Comparison of ENCODE assay signal across 16 cellular contexts in genomic region chrX:44937606-44938005, GRCh38.
DNase-seq lines count a peak whose midpoint lies in the region; ATAC-seq and TF ChIP-seq lines count a peak whose summit lies in the region.
"Had no signal": no experiment of that assay in that cellular context is flagged by ENCODE, and none has a peak within 500 bp of the region (broad histone marks: within the 10 kb centered on the region; RNA-seq: fewer than 3 reads in every experiment).

No MANE protein-coding gene starts in this region.

- H3K27me3 Mint-ChIP-seq in Caco-2 (ENCODE audit: insufficient read depth, unreplicated experiment) = no peaks in the 10 kb centered on the region
- H3K27me3 Mint-ChIP-seq in type B pancreatic cell = no peaks in the 10 kb centered on the region
- H3K27me3 Mint-ChIP-seq: activated CD8-positive, alpha-beta memory T cell treated with anti-CD3 and anti-CD28 coated beads, Interleukin-2, amount 10 ng/mL, durations not matched to agents 7 days and 5 days; activated naive CD8-positive, alpha-beta T cell treated with anti-CD3 and anti-CD28 coated beads, Interleukin-2, amount 10 ng/mL, durations not matched to agents 7 days and 5 days; memory B cell had no signal

- BruUV-seq in Caco-2 (replicated peaks; lab: Mats Ljungman, UMichigan) = no TSS peak

- H3K9me3 ChIP-seq in Caco-2 = no peaks in the 10 kb centered on the region
- H3K9me3 ChIP-seq: esophagus squamous epithelium had no signal

- H3K9me3 Mint-ChIP-seq in Caco-2 (ENCODE audit: unreplicated experiment) (no peaks in the 10 kb centered on the region), type B pancreatic cell (peaks cover 3% of the 10 kb centered on the region)
- H3K9me3 Mint-ChIP-seq: activated naive CD8-positive, alpha-beta T cell treated with anti-CD3 and anti-CD28 coated beads, Interleukin-2, amount 10 ng/mL, durations not matched to agents 7 days and 5 days had no signal

- ATAC-seq in GM18907 (IDR thresholded peaks at IDR 0.05; ENCODE audit: unreplicated experiment) (peak; percentile 90), HG03097 (IDR thresholded peaks at IDR 0.05; ENCODE audit: low FRiP score, unreplicated experiment) (peak; percentile 85)
- ATAC-seq: activated CD8-positive, alpha-beta memory T cell treated with anti-CD3 and anti-CD28 coated beads, Interleukin-2, amount 10 ng/mL, durations not matched to agents 7 days and 5 days had no signal

- TF ChIP-seq CTCF in Caco-2 (IDR thresholded peaks at IDR 0.05; ENCODE audit: insufficient read depth in 1 of 2, low read depth in 1 of 2, low read length in 1 of 2, severe bottlenecking in 1 of 2, unreplicated experiment in 1 of 2) (no peak), type B pancreatic cell (conservative IDR thresholded peaks at IDR 0.05) (no peak)

- CTCF ChIA-PET in Caco-2 (lab: Charles Lee) = no interaction called here

- no peak overlapping the region for H3K4me3 ChIP-seq in Caco-2 (ENCODE audit: low read depth, low read length)
- H3K4me3 ChIP-seq: esophagus squamous epithelium had no signal

- intact Hi-C loops in Caco-2 (cut with micrococcal nuclease; ENCODE audit: unreplicated experiment) = no loop called here

- DNase-seq in ACHN = peak; percentile 76
- peak; percentile 49 for DNase-seq in globus pallidus (ENCODE audit: low spot score)
- DNase-seq in Caco-2 = no peak
- no peak for DNase-seq in type B pancreatic cell (ENCODE audit: extremely low spot score, unreplicated experiment)
- no peak for DNase-seq in COR-L47 (lab: John Stamatoyannopoulos, UW)
- no peak for DNase-seq in iPS-NIHi11 (ENCODE audit: low spot score)
- DNase-seq: activated CD8-positive, alpha-beta memory T cell treated with anti-CD3 and anti-CD28 coated beads, Interleukin-2, amount 10 ng/mL, durations not matched to agents 7 days and 5 days; activated naive CD8-positive, alpha-beta T cell treated with anti-CD3 and anti-CD28 coated beads, Interleukin-2, amount 10 ng/mL, durations not matched to agents 7 days and 5 days; DMS79; esophagus squamous epithelium; NCI-H146; stimulated activated CD4-positive, alpha-beta T cell treated with anti-CD3 and anti-CD28 coated beads, Interleukin-4, amount 100 ng/mL, for 1 hour; stimulated activated naive CD4-positive, alpha-beta T cell treated with Interleukin-2 at 50 U/mL for 16 hours had no signal

- peaks cover 15% of the 10 kb centered on the region for H3K4me1 ChIP-seq in Caco-2

- H3K27me3 ChIP-seq in Caco-2 (replicated peaks; ENCODE audit: control insufficient read depth, insufficient read depth, low read length) = no peaks in the 10 kb centered on the region
- H3K27me3 ChIP-seq: esophagus squamous epithelium had no signal

- H3K4me3 Mint-ChIP-seq in Caco-2 (ENCODE audit: unreplicated experiment) = no peak overlapping the region
- no peak overlapping the region for H3K4me3 Mint-ChIP-seq in type B pancreatic cell
- H3K4me3 Mint-ChIP-seq: activated CD8-positive, alpha-beta memory T cell treated with anti-CD3 and anti-CD28 coated beads, Interleukin-2, amount 10 ng/mL, durations not matched to agents 7 days and 5 days; activated naive CD8-positive, alpha-beta T cell treated with anti-CD3 and anti-CD28 coated beads, Interleukin-2, amount 10 ng/mL, durations not matched to agents 7 days and 5 days; memory B cell had no signal

- POLR2A ChIA-PET in Caco-2 (lab: Charles Lee) = no interaction called here

- H3K4me1 Mint-ChIP-seq in Caco-2 (ENCODE audit: low read depth, unreplicated experiment) (peaks cover 13% of the 10 kb centered on the region), type B pancreatic cell (ENCODE audit: unreplicated experiment) (no peaks in the 10 kb centered on the region)

- H3K36me3 Mint-ChIP-seq in Caco-2 (ENCODE audit: insufficient read depth, unreplicated experiment) (no peaks in the 10 kb centered on the region), type B pancreatic cell (peaks cover 3% of the 10 kb centered on the region)

- H3K36me3 ChIP-seq in Caco-2 (ENCODE audit: control insufficient read depth, insufficient read depth, low read length) = no peaks in the 10 kb centered on the region
- H3K36me3 ChIP-seq: esophagus squamous epithelium had no signal

- in situ Hi-C loops in ACHN (cut with HindIII; ENCODE audit: low pct_ligation_motif_present, low pct_unique_long_range_greater_than_20kb, low sequenced_read_pairs) = no loop called here

- no peak overlapping the region for H3K27ac Mint-ChIP-seq in Caco-2 (ENCODE audit: unreplicated experiment)
- H3K27ac Mint-ChIP-seq in type B pancreatic cell = no peak overlapping the region
- H3K27ac Mint-ChIP-seq: activated CD8-positive, alpha-beta memory T cell treated with anti-CD3 and anti-CD28 coated beads, Interleukin-2, amount 10 ng/mL, durations not matched to agents 7 days and 5 days; activated naive CD8-positive, alpha-beta T cell treated with anti-CD3 and anti-CD28 coated beads, Interleukin-2, amount 10 ng/mL, durations not matched to agents 7 days and 5 days had no signal

Comparison
In these comparisons a context has a peak if more than half of its experiments do, and no peak if none do; other contexts are left out.
1. DNase-seq: peak in ACHN (single experiment) and globus pallidus (single experiment); none in Caco-2 (0 of 2), type B pancreatic cell (single experiment), COR-L47 (single experiment) and iPS-NIHi11 (single experiment).